In genomic region chr19:2552859-2553258, GRCh38 we compare ENCODE assay signal across 8 cellular contexts.
DNase-seq lines count a peak whose midpoint lies in the region; ATAC-seq and TF ChIP-seq lines count a peak whose summit lies in the region.

No MANE protein-coding gene starts in this region.

- H3K4me1 ChIP-seq in GM23338 (ENCODE audit: insufficient read depth) = no peaks in the 10 kb centered on the region
- H3K4me1 ChIP-seq in OCI-LY3 (ENCODE audit: low read length) = peaks cover 37% of the 10 kb centered on the region

- peak overlapping the region; percentile 60; the same call in 1 of the 2 replicates for H3K9ac ChIP-seq in OCI-LY3 (ENCODE audit: low read length)

- H3K36me3 ChIP-seq in GM23338 (ENCODE audit: insufficient read depth) (no peaks in the 10 kb centered on the region), OCI-LY3 (replicated peaks; ENCODE audit: low read depth, low read length) (no peaks in the 10 kb centered on the region)

- no peak for TF ChIP-seq CTCF in GM23338 (conservative IDR thresholded peaks at IDR 0.05; ENCODE audit: low read depth in 2 of 2)
- no peak for TF ChIP-seq CTCF in OCI-LY3 (IDR thresholded peaks at IDR 0.05; ENCODE audit: low read depth, low read length)
- TF ChIP-seq CTCF in osteocyte (IDR thresholded peaks at IDR 0.05) = no peak
- TF ChIP-seq CTCF in coronary artery (IDR thresholded peaks at IDR 0.05) = no peak
- TF ChIP-seq CTCF in omental fat pad (IDR thresholded peaks at IDR 0.05) = no peak

- H4K20me1 ChIP-seq in GM23338 (replicated peaks; ENCODE audit: insufficient read depth) (no peaks in the 10 kb centered on the region), OCI-LY3 (ENCODE audit: insufficient read depth, low read length) (no peaks in the 10 kb centered on the region)

- 0 out of 2 replicates have a peak, but pooled peaks cover 3% of the 10 kb centered on the region for H3K9me3 ChIP-seq in OCI-LY3 (ENCODE audit: insufficient read depth, low read length)

- H3K79me2 ChIP-seq in GM23338 (replicated peaks; ENCODE audit: insufficient read depth) = no peaks in the 10 kb centered on the region
- no peaks in the 10 kb centered on the region for H3K79me2 ChIP-seq in OCI-LY3 (ENCODE audit: low read length)

- H3K27me3 Mint-ChIP-seq in GM23338 (ENCODE audit: insufficient read depth, low read depth, poor library complexity) = peaks cover 7% of the 10 kb centered on the region
- H3K27me3 Mint-ChIP-seq in activated naive CD4-positive, alpha-beta T cell treated with anti-CD3 and anti-CD28 coated beads, Interleukin-2, amount 10 ng/mL, durations not matched to agents 7 days and 5 days = no peaks in the 10 kb centered on the region
- no peaks in the 10 kb centered on the region for H3K27me3 Mint-ChIP-seq in osteocyte (ENCODE audit: unreplicated experiment)

- H3K9me3 Mint-ChIP-seq in GM23338 (peaks cover 7% of the 10 kb centered on the region; the same call in 2 of the 3 replicates), osteocyte (ENCODE audit: unreplicated experiment) (no peaks in the 10 kb centered on the region)
- H3K9me3 Mint-ChIP-seq in activated naive CD4-positive, alpha-beta T cell treated with anti-CD3 and anti-CD28 coated beads, Interleukin-2, amount 10 ng/mL, durations not matched to agents 7 days and 5 days = peaks cover 3% of the 10 kb centered on the region

- no peak overlapping the region for H3K4me2 ChIP-seq in GM23338
- peak overlapping the region; percentile 76 for H3K4me2 ChIP-seq in OCI-LY3 (ENCODE audit: low read length)

- no peak overlapping the region for H2AFZ ChIP-seq in GM23338
- no peak overlapping the region for H2AFZ ChIP-seq in OCI-LY3 (ENCODE audit: low read depth, low read length)

- CTCF ChIA-PET in activated naive CD4-positive, alpha-beta T cell treated with anti-CD3 and anti-CD28 coated beads, Interleukin-2, amount 10 ng/mL, durations not matched to agents 7 days and 5 days (lab: Charles Lee) = interaction anchor here (0.6 to 1.5 kb wide), 3 partner anchors 34 to 84 kb away, joined by 3 to 5 read pairs (median 3); partner anchors contain the start of gene GADD45B

- H3K4me3 ChIP-seq in GM23338 = no peak overlapping the region
- H3K4me3 ChIP-seq in OCI-LY3 (ENCODE audit: low read length) = peak overlapping the region; percentile 67
- H3K4me3 ChIP-seq in coronary artery = no peak overlapping the region

- DNase-seq in EH (ENCODE audit: low read depth) = peak; percentile 61
- no peak for DNase-seq in GM23338 (ENCODE audit: low spot score)
- peak; percentile 80 for DNase-seq in activated naive CD4-positive, alpha-beta T cell treated with anti-CD3 and anti-CD28 coated beads, Interleukin-2, amount 10 ng/mL, durations not matched to agents 7 days and 5 days
- DNase-seq in osteocyte (ENCODE audit: extremely low spot score, unreplicated experiment) = no peak
- no peak for DNase-seq in kidney tubule cell (ENCODE audit: low spot score)
- DNase-seq in coronary artery (ENCODE audit: low spot score) = no peak
- no peak for DNase-seq in omental fat pad (ENCODE audit: low spot score)

- peak overlapping the region; percentile 42; the same call in 1 of the 2 replicates for H3K27ac ChIP-seq in GM23338 (ENCODE audit: low read depth)
- peak overlapping the region; percentile 95 for H3K27ac ChIP-seq in OCI-LY3 (ENCODE audit: low read length)
- H3K27ac ChIP-seq in coronary artery = no peak overlapping the region

- ATAC-seq in GM23338 (no peak), omental fat pad (ENCODE audit: low FRiP score) (no peak)

- H3K4me3 Mint-ChIP-seq in GM23338 = no peak overlapping the region
- H3K4me3 Mint-ChIP-seq in activated naive CD4-positive, alpha-beta T cell treated with anti-CD3 and anti-CD28 coated beads, Interleukin-2, amount 10 ng/mL, durations not matched to agents 7 days and 5 days = peak overlapping the region; percentile 68
- peak overlapping the region; percentile 68 for H3K4me3 Mint-ChIP-seq in osteocyte (ENCODE audit: unreplicated experiment)

- H3F3A ChIP-seq in GM23338 (replicated peaks; ENCODE audit: low read depth) = 0 out of 2 replicates have a peak, but pooled peaks cover 8% of the 10 kb centered on the region

- H3K27ac Mint-ChIP-seq in GM23338 (no peak overlapping the region), osteocyte (ENCODE audit: unreplicated experiment) (peak overlapping the region; percentile 11)
- peak overlapping the region; percentile 96 for H3K27ac Mint-ChIP-seq in activated naive CD4-positive, alpha-beta T cell treated with anti-CD3 and anti-CD28 coated beads, Interleukin-2, amount 10 ng/mL, durations not matched to agents 7 days and 5 days

- peaks cover 5% of the 10 kb centered on the region; the same call in 2 of the 3 replicates for H3K4me1 Mint-ChIP-seq in GM23338
- peaks cover 52% of the 10 kb centered on the region for H3K4me1 Mint-ChIP-seq in activated naive CD4-positive, alpha-beta T cell treated with anti-CD3 and anti-CD28 coated beads, Interleukin-2, amount 10 ng/mL, durations not matched to agents 7 days and 5 days
- peaks cover 23% of the 10 kb centered on the region for H3K4me1 Mint-ChIP-seq in osteocyte (ENCODE audit: unreplicated experiment)

- H3K9me2 ChIP-seq in GM23338 (ENCODE audit: insufficient read depth) = no peaks in the 10 kb centered on the region

- no peaks in the 10 kb centered on the region for H3K27me3 ChIP-seq in GM23338 (ENCODE audit: insufficient read depth)
- H3K27me3 ChIP-seq in OCI-LY3 (ENCODE audit: low read depth, low read length) = no peaks in the 10 kb centered on the region

- no peaks in the 10 kb centered on the region; the same call in 2 of the 3 replicates for H3K36me3 Mint-ChIP-seq in GM23338 (ENCODE audit: low read depth)
- H3K36me3 Mint-ChIP-seq in activated naive CD4-positive, alpha-beta T cell treated with anti-CD3 and anti-CD28 coated beads, Interleukin-2, amount 10 ng/mL, durations not matched to agents 7 days and 5 days = no peaks in the 10 kb centered on the region
- H3K36me3 Mint-ChIP-seq in osteocyte (ENCODE audit: unreplicated experiment) = no peaks in the 10 kb centered on the region

TF ChIP-seq in GM23338, 12 proteins besides CTCF, POLR2A, EP300 and RAD21 (continues in another document):
- TF ChIP-seq REST (IDR thresholded peaks at IDR 0.05; ENCODE audit: unreplicated experiment) (no peak), NANOG (IDR thresholded peaks at IDR 0.05; ENCODE audit: borderline replicate concordance) (no peak), EZH2 (IDR thresholded peaks at IDR 0.05; ENCODE audit: low read depth, unreplicated experiment) (no peak), EZH2phosphoT487 (IDR thresholded peaks at IDR 0.05; ENCODE audit: unreplicated experiment) (no peak), CREB1 (CRISPR knock-in tag; IDR thresholded peaks at IDR 0.05; ENCODE audit: low read depth) (no peak), ETS1 (IDR thresholded peaks at IDR 0.05) (no peak), ZNF331 (CRISPR knock-in tag; IDR thresholded peaks at IDR 0.05; ENCODE audit: low read depth) (no peak), POLR2AphosphoS5 (IDR thresholded peaks at IDR 0.05; ENCODE audit: low read depth) (no peak)

Comparison
In these comparisons a context has a peak if more than half of its experiments do, and no peak if none do; other contexts are left out.
1. DNase-seq: peak in EH (single experiment) and activated naive CD4-positive, alpha-beta T cell treated with anti-CD3 and anti-CD28 coated beads, Interleukin-2, amount 10 ng/mL, durations not matched to agents 7 days and 5 days (single experiment); none in GM23338 (single experiment), osteocyte (single experiment), kidney tubule cell (single experiment), coronary artery (single experiment) and omental fat pad (single experiment).
2. H3K27ac ChIP-seq: peak in GM23338 (single experiment) and OCI-LY3 (single experiment); none in coronary artery (0 of 2).